Comparison of ENCODE assay signal across 10 cellular contexts in genomic region chr5:135489466-135490244, GRCh38. TPM values are rescaled to one million over a fixed set of nuclear protein-coding genes. Genes with fewer than 3 reads are reported as not detected.
DNase-seq lines count a peak whose midpoint lies in the region; ATAC-seq and TF ChIP-seq lines count a peak whose summit lies in the region.
"Had no signal": no experiment of that assay in that cellular context is flagged by ENCODE, and none has a peak within 500 bp of the region (broad histone marks: within the 10 kb centered on the region; RNA-seq: fewer than 3 reads in every experiment).

No MANE protein-coding gene starts in this region.

- no peaks in the 10 kb centered on the region for H3K79me1 ChIP-seq in mesendoderm (ENCODE audit: low read length)

- H3K9ac ChIP-seq in mesendoderm (ENCODE audit: low read length): no peak overlapping the region

- intact Hi-C loops in cardiac septum (cut with DNase I): no loop called here

- no peak overlapping the region for H2BK5ac ChIP-seq in mesendoderm (ENCODE audit: low read length)

- in situ Hi-C loops in astrocyte of the spinal cord (cut with HindIII; ENCODE audit: low sequenced_read_pairs): no loop called here

- peaks cover 0 to 25% of the 10 kb centered on the region in 2 donors for H3K4me1 ChIP-seq in right atrium auricular region
- H3K4me1 ChIP-seq in upper lobe of left lung: peaks cover 16 to 58% (median 45%) of the 10 kb centered on the region in 4 donors
- no peaks in the 10 kb centered on the region for H3K4me1 ChIP-seq in mesendoderm (ENCODE audit: control insufficient read depth, low read depth, low read length)

- H3K23ac ChIP-seq in mesendoderm (ENCODE audit: low read length): no peak overlapping the region

- H3K4ac ChIP-seq in mesendoderm (ENCODE audit: low read depth, low read length): no peak overlapping the region

- TF ChIP-seq EP300 in upper lobe of left lung (IDR thresholded peaks at IDR 0.05): no peak

- TF ChIP-seq CTCF in right atrium auricular region (IDR thresholded peaks at IDR 0.05) (no peak), astrocyte of the spinal cord (IDR thresholded peaks at IDR 0.05; ENCODE audit: low read depth, low read length) (no peak), mesothelial cell of epicardium (IDR thresholded peaks at IDR 0.05; ENCODE audit: unreplicated experiment) (no peak), upper lobe of left lung (IDR thresholded peaks at IDR 0.05) (no peak)

- no peak for TF ChIP-seq POLR2A in upper lobe of left lung (IDR thresholded peaks at IDR 0.05)

- DNase-seq in cardiac septum (ENCODE audit: low spot score) (peak; percentile 73), right atrium auricular region (ENCODE audit: low spot score) (no peak), astrocyte of the spinal cord (ENCODE audit: low read depth, low spot score) (peak; percentile 7), mesothelial cell of epicardium (ENCODE audit: low spot score in 2 of 2, unreplicated experiment in 2 of 2) (peak in 1 of 2 experiments; percentile 54), upper lobe of left lung (peak in 1 of 2 donors; percentile 80), mesendoderm (no peak)
- DNase-seq: activated naive CD4-positive, alpha-beta T cell treated with anti-CD3 and anti-CD28 coated beads for 36 hours had no signal

- H3K9me3 ChIP-seq in right atrium auricular region (no peaks in the 10 kb centered on the region), upper lobe of left lung (no peaks in the 10 kb centered on the region)

- peaks cover 99% of the 10 kb centered on the region for H3K27me3 Mint-ChIP-seq in mesothelial cell of epicardium (ENCODE audit: low read depth)

- no peak overlapping the region for H3K18ac ChIP-seq in mesendoderm (ENCODE audit: low read length)

- H3K4me3 ChIP-seq in right atrium auricular region: peak overlapping the region in 1 of 2 donors; percentile 39
- H3K4me3 ChIP-seq in astrocyte of the spinal cord (ENCODE audit: low read depth, low read length): peak overlapping the region; percentile 41
- peak overlapping the region in 3 of 4 donors; percentile 16 to 37 (median 31) for H3K4me3 ChIP-seq in upper lobe of left lung
- no peak overlapping the region for H3K4me3 ChIP-seq in mesendoderm (ENCODE audit: low read length)

- H2BK120ac ChIP-seq in mesendoderm (ENCODE audit: low read depth, low read length): no peak overlapping the region

- ATAC-seq in upper lobe of left lung (ENCODE audit: low FRiP score in 2 of 2): no peak
- ATAC-seq in HG02981 (IDR thresholded peaks at IDR 0.05; ENCODE audit: unreplicated experiment): no peak
- ATAC-seq in GM18909 (IDR thresholded peaks at IDR 0.05; ENCODE audit: poor library complexity, unreplicated experiment): no peak

- H4K5ac ChIP-seq in mesendoderm (ENCODE audit: low read length): no peak overlapping the region

- no peaks in the 10 kb centered on the region for H3K79me2 ChIP-seq in mesendoderm (ENCODE audit: control insufficient read depth, insufficient read depth, low read length)

- H3K4me3 Mint-ChIP-seq in mesothelial cell of epicardium: peak overlapping the region; percentile 74
- H3K4me3 Mint-ChIP-seq: activated naive CD4-positive, alpha-beta T cell treated with anti-CD3 and anti-CD28 coated beads for 36 hours had no signal

- no peak overlapping the region for H3K27ac Mint-ChIP-seq in mesothelial cell of epicardium
- H3K27ac Mint-ChIP-seq: activated naive CD4-positive, alpha-beta T cell treated with anti-CD3 and anti-CD28 coated beads for 36 hours had no signal

- H3K4me1 Mint-ChIP-seq in mesothelial cell of epicardium: peaks cover 33% of the 10 kb centered on the region

- H3K56ac ChIP-seq in mesendoderm (ENCODE audit: low read length): no peak overlapping the region

- 4 to 6% methylated on average over 26 to 53 of the region's 53 CpGs for WGBS in upper lobe of left lung, 2 donors
- no CpG with 5 or more reads among the region's 53 CpGs for WGBS in mesendoderm (ENCODE audit: extremely low coverage, insufficient coverage, low lambda C conversion rate)

- H3K4me2 ChIP-seq in mesendoderm (ENCODE audit: low read length): no peak overlapping the region

- no peak overlapping the region for H2AK5ac ChIP-seq in mesendoderm (ENCODE audit: low read length)

- H3K27ac ChIP-seq in right atrium auricular region (no peak overlapping the region), upper lobe of left lung (no peak overlapping the region), mesendoderm (ENCODE audit: low read depth, low read length) (no peak overlapping the region)

- H2BK15ac ChIP-seq in mesendoderm (replicated peaks; ENCODE audit: low read depth): no peak overlapping the region

- H3K9me3 Mint-ChIP-seq in mesothelial cell of epicardium: no peaks in the 10 kb centered on the region
- H3K9me3 Mint-ChIP-seq: activated naive CD4-positive, alpha-beta T cell treated with anti-CD3 and anti-CD28 coated beads for 36 hours had no signal

- H3K36me3 Mint-ChIP-seq in mesothelial cell of epicardium: no peaks in the 10 kb centered on the region

- no peaks in the 10 kb centered on the region for H3K36me3 ChIP-seq in right atrium auricular region
- H3K36me3 ChIP-seq in upper lobe of left lung: no peaks in the 10 kb centered on the region
- no peaks in the 10 kb centered on the region for H3K36me3 ChIP-seq in mesendoderm (ENCODE audit: control insufficient read depth, insufficient read depth, low read length)

- H4K8ac ChIP-seq in mesendoderm (ENCODE audit: low read depth, low read length): no peak overlapping the region

- H3K27me3 ChIP-seq in right atrium auricular region: peaks cover 12 to 33% of the 10 kb centered on the region in 2 donors
- peaks cover 0 to 32% (median 19%) of the 10 kb centered on the region in 4 donors for H3K27me3 ChIP-seq in upper lobe of left lung
- H3K27me3 ChIP-seq in mesendoderm (ENCODE audit: insufficient read depth, low read length, poor library complexity): peaks cover 80% of the 10 kb centered on the region

RNA-seq across cellular contexts. Expression of gene TIFAB, which starts 37.5 kb away (rescaled TPM):
- total RNA-seq in cardiac septum: not detected
- not detected for total RNA-seq in right atrium auricular region
- not detected in 3 replicates for total RNA-seq in mesothelial cell of epicardium
- under 1 TPM in 2 of 6 donors, not detected in 4; 0.23 to 0.24 TPM for total RNA-seq in upper lobe of left lung
- not detected for polyA plus RNA-seq in mesendoderm (2013, experiment 1 of 2)
- polyA plus RNA-seq in mesendoderm (2013, experiment 2 of 2): not detected
- total RNA-seq: activated naive CD4-positive, alpha-beta T cell treated with anti-CD3 and anti-CD28 coated beads for 36 hours; T-helper 1 cell treated with Interleukin-12 subunit alpha and Interleukin-12 subunit beta and Interleukin-4 antibody, amounts not matched to agents 30 ng/mL and 1 ng/mL, for 36 hours had no signal

RNA-seq across cellular contexts. Expression of gene DCANP1, which starts 42.5 kb away (rescaled TPM):
- total RNA-seq in cardiac septum (not detected), right atrium auricular region (not detected), mesothelial cell of epicardium (not detected in 3 replicates), upper lobe of left lung (1 to 10 TPM in 1 of 6 donors, under 1 TPM in 3, not detected in 2; 0.11 to 1.0 (median 0.27) TPM)
- not detected for polyA plus RNA-seq in mesendoderm (2013, experiment 1 of 2)
- not detected for polyA plus RNA-seq in mesendoderm (2013, experiment 2 of 2)
- total RNA-seq: activated naive CD4-positive, alpha-beta T cell treated with anti-CD3 and anti-CD28 coated beads for 36 hours; T-helper 1 cell treated with Interleukin-12 subunit alpha and Interleukin-12 subunit beta and Interleukin-4 antibody, amounts not matched to agents 30 ng/mL and 1 ng/mL, for 36 hours had no signal

RNA-seq across cellular contexts. Expression of gene NEUROG1, which starts 46.1 kb away (rescaled TPM):
- not detected for total RNA-seq in cardiac septum
- total RNA-seq in right atrium auricular region: not detected
- total RNA-seq in mesothelial cell of epicardium: not detected in 3 replicates
- not detected for total RNA-seq in upper lobe of left lung
- polyA plus RNA-seq in mesendoderm (2013, experiment 1 of 2): not detected
- not detected for polyA plus RNA-seq in mesendoderm (2013, experiment 2 of 2)
- total RNA-seq: activated naive CD4-positive, alpha-beta T cell treated with anti-CD3 and anti-CD28 coated beads for 36 hours; T-helper 1 cell treated with Interleukin-12 subunit alpha and Interleukin-12 subunit beta and Interleukin-4 antibody, amounts not matched to agents 30 ng/mL and 1 ng/mL, for 36 hours had no signal

Comparison
In these comparisons a context has a peak if more than half of its experiments do, and no peak if none do; other contexts are left out.
1. DNase-seq: peak in cardiac septum (single experiment) and astrocyte of the spinal cord (single experiment); none in right atrium auricular region (single experiment) and mesendoderm (single experiment).